In genomic region chr11:64230985-64231365, GRCh38 we compare ENCODE assay signal across 8 cellular contexts. TPM values are rescaled to one million over a fixed set of nuclear protein-coding genes. Genes with fewer than 3 reads are reported as not detected.
DNase-seq lines count a peak whose midpoint lies in the region; ATAC-seq, FAIRE-seq and TF ChIP-seq lines count a peak whose summit lies in the region.

No MANE protein-coding gene starts in this region.

- no peak overlapping the region for H3K14ac ChIP-seq in mesenchymal stem cell (ENCODE audit: low read length in 2 of 2)

- H3K9ac ChIP-seq in HUES48 (ENCODE audit: low read depth, low read length) (peak overlapping the region; percentile 46; the same call in 1 of the 2 replicates), mesenchymal stem cell (ENCODE audit: low read length) (peak overlapping the region; percentile 87)

- H3K4me2 ChIP-seq in A549 (peak overlapping the region; percentile 98), mesenchymal stem cell (ENCODE audit: low read length, poor library complexity, severe bottlenecking) (peak overlapping the region; percentile 91)

- no peak for TF ChIP-seq EP300 in A549 (IDR thresholded peaks at IDR 0.05)

- peak overlapping the region; percentile 95 for H4K91ac ChIP-seq in mesenchymal stem cell (ENCODE audit: low read length)

- POLR2A ChIA-PET in A549 (lab: Yijun Ruan, JAX) (no interaction called here), GM10248 (lab: Yijun Ruan, JAX) (interaction anchor here (0.5 to 1.1 kb wide), 2 partner anchors 10 to 26 kb away, joined by 4 read pairs; partner anchors contain the start of gene FKBP2)

- FAIRE-seq in A549 (lab: Jason Lieb, UNC), result no peak

- H2BK5ac ChIP-seq in mesenchymal stem cell (ENCODE audit: low read depth, low read length, poor library complexity, severe bottlenecking), result no peak overlapping the region

- no peak for ATAC-seq in A549
- no peak for ATAC-seq in GM21529 (IDR thresholded peaks at IDR 0.05; ENCODE audit: unreplicated experiment)
- no peak for ATAC-seq in HG02885 (IDR thresholded peaks at IDR 0.05; ENCODE audit: poor library complexity, unreplicated experiment)

- no peak overlapping the region for H3K23ac ChIP-seq in mesenchymal stem cell (ENCODE audit: low read length in 2 of 2)

- H3K27ac ChIP-seq in A549 (peak overlapping the region; percentile 94 to 95), HUES48 (ENCODE audit: low read depth, low read length) (peak overlapping the region; percentile 80), ascending aorta (peak overlapping the region; percentile 90 to 91), mesenchymal stem cell (ENCODE audit: low read length, poor library complexity, severe bottlenecking) (no peak overlapping the region)

- no peaks in the 10 kb centered on the region; the same call in 1 of the 2 replicates for H3K36me3 ChIP-seq in HUES48 (ENCODE audit: control insufficient read depth, insufficient read depth, low read length)
- no peaks in the 10 kb centered on the region for H3K36me3 ChIP-seq in ascending aorta
- H3K36me3 ChIP-seq in mesenchymal stem cell (ENCODE audit: control insufficient read depth in 1 of 2, insufficient read depth in 2 of 2, low read depth in 1 of 2, low read length in 2 of 2), result peaks cover 6 to 20% of the 10 kb centered on the region in 2 experiments

- TF ChIP-seq CTCF in A549 (IDR thresholded peaks at IDR 0.05), result no peak
- TF ChIP-seq CTCF in ascending aorta (IDR thresholded peaks at IDR 0.05), result no peak
- no peak for TF ChIP-seq CTCF in GM10248 (IDR thresholded peaks at IDR 0.05; ENCODE audit: control extremely low read depth, extremely low read depth, low read depth, missing control alignments)

- H3K9me3 ChIP-seq in A549 (no peaks in the 10 kb centered on the region), HUES48 (ENCODE audit: control insufficient read depth, insufficient read depth, low read length) (no peaks in the 10 kb centered on the region), ascending aorta (no peaks in the 10 kb centered on the region), mesenchymal stem cell (ENCODE audit: control insufficient read depth, low read length) (no peaks in the 10 kb centered on the region)

- DNase-seq in A549 (ENCODE audit: low read depth in 1 of 2, low spot score in 1 of 2) (no peak), ascending aorta (ENCODE audit: low spot score in 2 of 2) (no peak), mesenchymal stem cell (no peak), GM10248 (ENCODE audit: extremely low spot score) (no peak), NCI-H226 (no peak)

- CTCF ChIA-PET in A549 (lab: Yijun Ruan, JAX), result interaction anchor here (1.5 to 2.8 kb wide), 2 partner anchors 19 to 74 kb away, joined by 4 to 14 read pairs; no protein-coding TSS in a partner anchor
- CTCF ChIA-PET in GM10248 (lab: Yijun Ruan, JAX), result interaction anchor here (1.1 to 30.9 kb wide), 2 partner anchors 12 to 20 kb away, joined by 3 to 368 read pairs; partner anchors contain the start of gene FERMT3

- 24% methylated on average over 7 of the region's 8 CpGs for WGBS in A549 (ENCODE audit: missing lambda C conversion rate)
- 22% methylated on average over 7 of the region's 8 CpGs for WGBS in mesenchymal stem cell

- peak overlapping the region in 1 of 2 experiments; percentile 9 for H2BK12ac ChIP-seq in mesenchymal stem cell (ENCODE audit: low read length in 2 of 2)

- peak overlapping the region; percentile 95 for H4K8ac ChIP-seq in mesenchymal stem cell (ENCODE audit: low read length)

- H3K4ac ChIP-seq in mesenchymal stem cell (ENCODE audit: low read depth in 1 of 2, low read length in 2 of 2), result peak overlapping the region; percentile 37 to 94

- H2BK120ac ChIP-seq in mesenchymal stem cell (ENCODE audit: low read depth, low read length), result peak overlapping the region; percentile 73

- H3K4me1 ChIP-seq in A549 (peaks cover 46% of the 10 kb centered on the region), HUES48 (ENCODE audit: control insufficient read depth, insufficient read depth, low read length) (peaks cover 16% of the 10 kb centered on the region), ascending aorta (peaks cover 5 to 45% of the 10 kb centered on the region in 2 donors), mesenchymal stem cell (ENCODE audit: control insufficient read depth, insufficient read depth, low read depth, low read length) (peaks cover 55% of the 10 kb centered on the region)

- peak overlapping the region; percentile 94 for H3K4me3 ChIP-seq in A549
- peak overlapping the region; percentile 81 for H3K4me3 ChIP-seq in HUES48 (ENCODE audit: low read depth, low read length)
- H3K4me3 ChIP-seq in ascending aorta, result peak overlapping the region; percentile 62 to 72
- peak overlapping the region; percentile 77 to 89 for H3K4me3 ChIP-seq in mesenchymal stem cell (ENCODE audit: insufficient read depth in 1 of 2, low read depth in 1 of 2, low read length in 2 of 2)

- TF ChIP-seq POLR2A in A549 (IDR thresholded peaks at IDR 0.05; ENCODE audit: low read length), result no peak

- H2BK15ac ChIP-seq in mesenchymal stem cell (ENCODE audit: low read depth, poor library complexity, severe bottlenecking), result peak overlapping the region; percentile 44

- intact Hi-C loops in ascending aorta (cut with DNase I), result loop anchor here (1.0 kb wide), 1 partner anchor 46 kb away; no protein-coding TSS in a partner anchor

- TF ChIP-seq RAD21 in A549 (conservative IDR thresholded peaks at IDR 0.05 in 1 of 2, IDR thresholded peaks at IDR 0.05 in 1 of 2), result no peak

- H3K18ac ChIP-seq in mesenchymal stem cell (ENCODE audit: low read depth in 1 of 2, low read length in 2 of 2), result peak overlapping the region; percentile 84 to 93

- no peak overlapping the region for H2AFZ ChIP-seq in mesenchymal stem cell (ENCODE audit: low read depth, low read length)

- no peaks in the 10 kb centered on the region; the same call in 1 of the 2 replicates for H3K27me3 ChIP-seq in HUES48 (ENCODE audit: control insufficient read depth, insufficient read depth, low read length)
- H3K27me3 ChIP-seq in ascending aorta, result no peaks in the 10 kb centered on the region
- H3K27me3 ChIP-seq in mesenchymal stem cell (ENCODE audit: control insufficient read depth in 1 of 2, insufficient read depth in 1 of 2, low read length in 2 of 2), result no peaks in the 10 kb centered on the region

- peak overlapping the region; percentile 26 for H2AK5ac ChIP-seq in mesenchymal stem cell (ENCODE audit: low read length, severe bottlenecking)

- H3K79me1 ChIP-seq in mesenchymal stem cell (replicated peaks; ENCODE audit: low read length, poor library complexity, severe bottlenecking), result peaks cover 30% of the 10 kb centered on the region

TF ChIP-seq in A549, 52 proteins besides CTCF, POLR2A, EP300 and RAD21 (continues in another document):
- TF ChIP-seq BHLHE40 (IDR thresholded peaks at IDR 0.05; ENCODE audit: low read depth, low read length) (no peak), RCOR1 (IDR thresholded peaks at IDR 0.05; ENCODE audit: low read depth, low read length) (no peak), JUN (IDR thresholded peaks at IDR 0.05) (no peak), TP53 (CRISPR knock-in tag; IDR thresholded peaks at IDR 0.05) (no peak), POLR2AphosphoS2 (conservative IDR thresholded peaks at IDR 0.05; ENCODE audit: low read length) (no peak), RFX5 (IDR thresholded peaks at IDR 0.05) (no peak), NPAS2 (CRISPR knock-in tag; IDR thresholded peaks at IDR 0.05; ENCODE audit: borderline replicate concordance) (no peak), JUNB (IDR thresholded peaks at IDR 0.05) (no peak), ZFP36 (IDR thresholded peaks at IDR 0.05; ENCODE audit: borderline replicate concordance, partially characterized antibody) (no peak)

RNA-seq across cellular contexts. Expression of gene DNAJC4, which starts 0.6 kb away (rescaled TPM):
- 8.9 and 9.8 TPM in 2 replicates for polyA plus RNA-seq in A549 (2011; rRNA removed)
- 10.6 and 16.8 TPM in 2 replicates for polyA plus RNA-seq in A549 (2012; cell fraction: cytosol; rRNA removed)
- polyA plus RNA-seq in A549 (2012; cell fraction: nucleus; rRNA removed), result 21.2 and 25.0 TPM in 2 replicates
- polyA plus RNA-seq in A549 (2017; fragmentation: RNase III; extraction: RNeasy Plus Mini Kit Qiagen cat#74134 plus additional on column Dnase treatment), result 12.6 to 16.6 TPM (median 16.2 TPM) in 3 replicates
- 6.9 and 10.5 TPM in 2 replicates for polyA minus RNA-seq in A549 (2011; rRNA and poly(A)+ RNA removed)
- 43.1 TPM for total RNA-seq in ascending aorta
- polyA plus RNA-seq in mesenchymal stem cell (2013, experiment 1 of 2), result 38.5 TPM
- polyA plus RNA-seq in mesenchymal stem cell (2013, experiment 2 of 2), result 36.7 TPM

RNA-seq across cellular contexts. Expression of gene VEGFB, which starts 3.4 kb away (rescaled TPM):
- polyA plus RNA-seq in A549 (2011; rRNA removed), result 6.8 and 10.9 TPM in 2 replicates
- polyA plus RNA-seq in A549 (2012; cell fraction: cytosol; rRNA removed), result 21.9 and 26.1 TPM in 2 replicates
- 10.8 and 17.3 TPM in 2 replicates for polyA plus RNA-seq in A549 (2012; cell fraction: nucleus; rRNA removed)
- 24.6 to 26.7 TPM (median 26.5 TPM) in 3 replicates for polyA plus RNA-seq in A549 (2017; fragmentation: RNase III; extraction: RNeasy Plus Mini Kit Qiagen cat#74134 plus additional on column Dnase treatment)
- 7.2 and 9.9 TPM in 2 replicates for polyA minus RNA-seq in A549 (2011; rRNA and poly(A)+ RNA removed)
- total RNA-seq in ascending aorta, result 188 TPM
- polyA plus RNA-seq in mesenchymal stem cell (2013, experiment 1 of 2), result 139 TPM
- polyA plus RNA-seq in mesenchymal stem cell (2013, experiment 2 of 2), result 137 TPM

RNA-seq across cellular contexts. Expression of gene NUDT22, which starts 4.9 kb away (rescaled TPM):
- 21.5 and 21.7 TPM in 2 replicates for polyA plus RNA-seq in A549 (2011; rRNA removed)
- 42.0 and 52.4 TPM in 2 replicates for polyA plus RNA-seq in A549 (2012; cell fraction: cytosol; rRNA removed)
- polyA plus RNA-seq in A549 (2012; cell fraction: nucleus; rRNA removed), result 73.1 and 89.7 TPM in 2 replicates
- polyA plus RNA-seq in A549 (2017; fragmentation: RNase III; extraction: RNeasy Plus Mini Kit Qiagen cat#74134 plus additional on column Dnase treatment), result 25.7 to 33.2 TPM (median 33.1 TPM) in 3 replicates
- polyA minus RNA-seq in A549 (2011; rRNA and poly(A)+ RNA removed), result 15.2 and 16.5 TPM in 2 replicates
- 158 TPM for total RNA-seq in ascending aorta
- polyA plus RNA-seq in mesenchymal stem cell (2013, experiment 1 of 2), result 81.2 TPM
- polyA plus RNA-seq in mesenchymal stem cell (2013, experiment 2 of 2), result 80.4 TPM

RNA-seq across cellular contexts. Expression of gene TRPT1, which starts 5.0 kb away (rescaled TPM):
- polyA plus RNA-seq in A549 (2011; rRNA removed), result 18.6 and 25.2 TPM in 2 replicates
- 31.3 and 36.3 TPM in 2 replicates for polyA plus RNA-seq in A549 (2012; cell fraction: cytosol; rRNA removed)
- 59.6 and 75.7 TPM in 2 replicates for polyA plus RNA-seq in A549 (2012; cell fraction: nucleus; rRNA removed)
- polyA plus RNA-seq in A549 (2017; fragmentation: RNase III; extraction: RNeasy Plus Mini Kit Qiagen cat#74134 plus additional on column Dnase treatment), result 24.2 to 28.5 TPM (median 26.1 TPM) in 3 replicates
- polyA minus RNA-seq in A549 (2011; rRNA and poly(A)+ RNA removed), result 26.9 and 27.9 TPM in 2 replicates
- 224 TPM for total RNA-seq in ascending aorta
- polyA plus RNA-seq in mesenchymal stem cell (2013, experiment 1 of 2), result 59.3 TPM
- 55.7 TPM for polyA plus RNA-seq in mesenchymal stem cell (2013, experiment 2 of 2)

RNA-seq across cellular contexts. Expression of gene FKBP2, which starts 9.9 kb away (rescaled TPM):
- 40.5 and 41.4 TPM in 2 replicates for polyA plus RNA-seq in A549 (2011; rRNA removed)
- 114 and 125 TPM in 2 replicates for polyA plus RNA-seq in A549 (2012; cell fraction: cytosol; rRNA removed)
- 54.1 and 55.7 TPM in 2 replicates for polyA plus RNA-seq in A549 (2012; cell fraction: nucleus; rRNA removed)
- polyA plus RNA-seq in A549 (2017; fragmentation: RNase III; extraction: RNeasy Plus Mini Kit Qiagen cat#74134 plus additional on column Dnase treatment), result 131 to 142 TPM (median 136 TPM) in 3 replicates
- 27.7 and 31.9 TPM in 2 replicates for polyA minus RNA-seq in A549 (2011; rRNA and poly(A)+ RNA removed)
- 17.7 TPM for total RNA-seq in ascending aorta
- polyA plus RNA-seq in mesenchymal stem cell (2013, experiment 1 of 2), result 70.1 TPM
- 68.6 TPM for polyA plus RNA-seq in mesenchymal stem cell (2013, experiment 2 of 2)
